In genomic region chr13:75541287-75541686, GRCh38 we compare ENCODE assay signal across 1 cellular context.
TF ChIP-seq lines count a peak whose summit lies in the region.

No MANE protein-coding gene starts in this region.

TF ChIP-seq in K562, 482 proteins besides CTCF, POLR2A, EP300 and RAD21:
- no peak for TF ChIP-seq FOXP4 (CRISPR knock-in tag; IDR thresholded peaks at IDR 0.05; ENCODE audit: borderline replicate concordance)
- TF ChIP-seq ELF4 (CRISPR knock-in tag; IDR thresholded peaks at IDR 0.05), result no peak
- TF ChIP-seq CAMTA2 (CRISPR knock-in tag; conservative IDR thresholded peaks at IDR 0.05), result no peak
- TF ChIP-seq ZBTB1 (CRISPR knock-in tag; IDR thresholded peaks at IDR 0.05; ENCODE audit: borderline replicate concordance, low read depth), result no peak
- TF ChIP-seq HIVEP1 (CRISPR knock-in tag; IDR thresholded peaks at IDR 0.05), result no peak
- TF ChIP-seq TEAD1 (CRISPR knock-in tag; IDR thresholded peaks at IDR 0.05), result no peak
- TF ChIP-seq ZSCAN29 (IDR thresholded peaks at IDR 0.05), result no peak
- no peak for TF ChIP-seq BHLHE40 (IDR thresholded peaks at IDR 0.05; ENCODE audit: low read length)
- no peak for TF ChIP-seq XRCC5 (IDR thresholded peaks at IDR 0.05; ENCODE audit: low read depth, low read length)
- no peak for TF ChIP-seq SLC30A9 (CRISPR knock-in tag; IDR thresholded peaks at IDR 0.05)
- 0 out of 2 replicates have a peak, but pooled peaks have one; percentile 19 for TF ChIP-seq JUN (IDR thresholded peaks at IDR 0.05; ENCODE audit: borderline replicate concordance, low read depth, low read length)
- TF ChIP-seq JUN (CRISPR knock-in tag; IDR thresholded peaks at IDR 0.05; ENCODE audit: borderline replicate concordance), result no peak
- no peak for TF ChIP-seq KDM5B (IDR thresholded peaks at IDR 0.05; ENCODE audit: insufficient replicate concordance, low read depth, low read length)
- TF ChIP-seq MEF2A (IDR thresholded peaks at IDR 0.05; ENCODE audit: control insufficient read depth, low read depth, low read length), result peak; percentile 30; the same call in 1 of the 2 replicates
- TF ChIP-seq DDX20 (tag; IDR thresholded peaks at IDR 0.05; ENCODE audit: low read depth), result no peak
- TF ChIP-seq ZNF24 (IDR thresholded peaks at IDR 0.05), result no peak
- TF ChIP-seq, protein P1, sequence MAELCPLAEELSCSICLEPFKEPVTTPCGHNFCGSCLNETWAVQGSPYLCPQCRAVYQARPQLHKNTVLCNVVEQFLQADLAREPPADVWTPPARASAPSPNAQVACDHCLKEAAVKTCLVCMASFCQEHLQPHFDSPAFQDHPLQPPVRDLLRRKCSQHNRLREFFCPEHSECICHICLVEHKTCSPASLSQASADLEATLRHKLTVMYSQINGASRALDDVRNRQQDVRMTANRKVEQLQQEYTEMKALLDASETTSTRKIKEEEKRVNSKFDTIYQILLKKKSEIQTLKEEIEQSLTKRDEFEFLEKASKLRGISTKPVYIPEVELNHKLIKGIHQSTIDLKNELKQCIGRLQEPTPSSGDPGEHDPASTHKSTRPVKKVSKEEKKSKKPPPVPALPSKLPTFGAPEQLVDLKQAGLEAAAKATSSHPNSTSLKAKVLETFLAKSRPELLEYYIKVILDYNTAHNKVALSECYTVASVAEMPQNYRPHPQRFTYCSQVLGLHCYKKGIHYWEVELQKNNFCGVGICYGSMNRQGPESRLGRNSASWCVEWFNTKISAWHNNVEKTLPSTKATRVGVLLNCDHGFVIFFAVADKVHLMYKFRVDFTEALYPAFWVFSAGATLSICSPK (IDR thresholded peaks at IDR 0.05; ENCODE audit: borderline replicate concordance), result no peak
- TF ChIP-seq TBP (optimal IDR thresholded peaks at IDR 0.05; ENCODE audit: low read depth, low read length), result no peak
- no peak for TF ChIP-seq DPF2 (IDR thresholded peaks at IDR 0.05)
- no peak for TF ChIP-seq BRD9 (IDR thresholded peaks at IDR 0.05; ENCODE audit: low read depth, partially characterized antibody)
- TF ChIP-seq PML (IDR thresholded peaks at IDR 0.05; ENCODE audit: low read length), result no peak
- TF ChIP-seq JUND (IDR thresholded peaks at IDR 0.05; ENCODE audit: borderline replicate concordance, low read depth, low read length), result peak; percentile 72; the same call in 1 of the 2 replicates
- peak; percentile 79; the same call in 2 of the 3 replicates for TF ChIP-seq JUND (tag; IDR thresholded peaks at IDR 0.05; ENCODE audit: borderline replicate concordance, low read depth, low read length)
- TF ChIP-seq CTBP1 (IDR thresholded peaks at IDR 0.05; ENCODE audit: borderline replicate concordance), result 0 out of 2 replicates have a peak, but pooled peaks have one; percentile 23
- TF ChIP-seq FOSL1 (tag; conservative IDR thresholded peaks at IDR 0.05), result peak; percentile 63
- no peak for TF ChIP-seq POLR2B (IDR thresholded peaks at IDR 0.05; ENCODE audit: low read depth, partially characterized antibody)
- no peak for TF ChIP-seq ZNF174 (CRISPR knock-in tag; IDR thresholded peaks at IDR 0.05)
- no peak for TF ChIP-seq KAT7 (CRISPR knock-in tag; IDR thresholded peaks at IDR 0.05; ENCODE audit: borderline replicate concordance)
- no peak for TF ChIP-seq ZNF121 (CRISPR knock-in tag; conservative IDR thresholded peaks at IDR 0.05)
- no peak for TF ChIP-seq KDM1A (IDR thresholded peaks at IDR 0.05)
- TF ChIP-seq ZNF707 (CRISPR knock-in tag; conservative IDR thresholded peaks at IDR 0.05), result no peak
- TF ChIP-seq HNRNPLL (IDR thresholded peaks at IDR 0.05; ENCODE audit: low read depth, low read length, poor library complexity, severe bottlenecking), result peak; percentile 54
- TF ChIP-seq UBTF (IDR thresholded peaks at IDR 0.05; ENCODE audit: borderline replicate concordance in 1 of 2, low read depth in 2 of 2, low read length in 2 of 2), result no peak
- no peak for TF ChIP-seq HDAC6 (IDR thresholded peaks at IDR 0.05; ENCODE audit: low read depth, low read length)
- TF ChIP-seq SAFB (IDR thresholded peaks at IDR 0.05; ENCODE audit: borderline replicate concordance, low read depth, low read length), result no peak
- no peak for TF ChIP-seq RNF2 (IDR thresholded peaks at IDR 0.05)
- no peak for TF ChIP-seq RAD51 (IDR thresholded peaks at IDR 0.05; ENCODE audit: borderline replicate concordance, low read depth)
- no peak for TF ChIP-seq ZNF263 (CRISPR knock-in tag; IDR thresholded peaks at IDR 0.05; ENCODE audit: borderline replicate concordance)
- TF ChIP-seq, protein P2, sequence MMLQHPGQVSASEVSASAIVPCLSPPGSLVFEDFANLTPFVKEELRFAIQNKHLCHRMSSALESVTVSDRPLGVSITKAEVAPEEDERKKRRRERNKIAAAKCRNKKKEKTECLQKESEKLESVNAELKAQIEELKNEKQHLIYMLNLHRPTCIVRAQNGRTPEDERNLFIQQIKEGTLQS (IDR thresholded peaks at IDR 0.05), result peak; percentile 61
- TF ChIP-seq, protein P2 (CRISPR knock-in tag; conservative IDR thresholded peaks at IDR 0.05), result no peak
- no peak for TF ChIP-seq GTF2F1 (IDR thresholded peaks at IDR 0.05; ENCODE audit: low read depth, low read length)
- TF ChIP-seq ZFP36 (IDR thresholded peaks at IDR 0.05; ENCODE audit: low read depth, low read length, partially characterized antibody), result no peak
- TF ChIP-seq MCM3 (IDR thresholded peaks at IDR 0.05), result no peak
- TF ChIP-seq TEAD4 (IDR thresholded peaks at IDR 0.05; ENCODE audit: low read length), result no peak
- TF ChIP-seq TEAD4 (CRISPR knock-in tag; IDR thresholded peaks at IDR 0.05; ENCODE audit: borderline replicate concordance), result no peak
- TF ChIP-seq EGR1 (conservative IDR thresholded peaks at IDR 0.05), result no peak
- TF ChIP-seq FOXK1 (CRISPR knock-in tag; IDR thresholded peaks at IDR 0.05; ENCODE audit: borderline replicate concordance), result no peak
- no peak for TF ChIP-seq ZNF699 (CRISPR knock-in tag; IDR thresholded peaks at IDR 0.05; ENCODE audit: insufficient replicate concordance)
- TF ChIP-seq SIN3B (IDR thresholded peaks at IDR 0.05; ENCODE audit: low read depth), result no peak
- TF ChIP-seq, protein P3, sequence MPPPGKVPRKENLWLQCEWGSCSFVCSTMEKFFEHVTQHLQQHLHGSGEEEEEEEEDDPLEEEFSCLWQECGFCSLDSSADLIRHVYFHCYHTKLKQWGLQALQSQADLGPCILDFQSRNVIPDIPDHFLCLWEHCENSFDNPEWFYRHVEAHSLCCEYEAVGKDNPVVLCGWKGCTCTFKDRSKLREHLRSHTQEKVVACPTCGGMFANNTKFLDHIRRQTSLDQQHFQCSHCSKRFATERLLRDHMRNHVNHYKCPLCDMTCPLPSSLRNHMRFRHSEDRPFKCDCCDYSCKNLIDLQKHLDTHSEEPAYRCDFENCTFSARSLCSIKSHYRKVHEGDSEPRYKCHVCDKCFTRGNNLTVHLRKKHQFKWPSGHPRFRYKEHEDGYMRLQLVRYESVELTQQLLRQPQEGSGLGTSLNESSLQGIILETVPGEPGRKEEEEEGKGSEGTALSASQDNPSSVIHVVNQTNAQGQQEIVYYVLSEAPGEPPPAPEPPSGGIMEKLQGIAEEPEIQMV (tag; conservative IDR thresholded peaks at IDR 0.05; ENCODE audit: low read depth), result no peak
- TF ChIP-seq CXXC5 (CRISPR knock-in tag; IDR thresholded peaks at IDR 0.05), result no peak
- no peak for TF ChIP-seq STAG1 (CRISPR knock-in tag; IDR thresholded peaks at IDR 0.05; ENCODE audit: borderline replicate concordance)
- TF ChIP-seq EHMT2 (IDR thresholded peaks at IDR 0.05), result peak; percentile 59
